ENCODE assay signal across 11 cellular contexts in genomic region chr6:85574932-85575598, GRCh38. TPM values are rescaled to one million over a fixed set of nuclear protein-coding genes. Genes with fewer than 3 reads are reported as not detected.
DNase-seq lines count a peak whose midpoint lies in the region; ATAC-seq, FAIRE-seq and TF ChIP-seq lines count a peak whose summit lies in the region.
"Had no signal": no experiment of that assay in that cellular context is flagged by ENCODE, and none has a peak within 500 bp of the region (broad histone marks: within the 10 kb centered on the region; RNA-seq: fewer than 3 reads in every experiment).

No MANE protein-coding gene starts in this region.

- TF ChIP-seq POLR2A in A549 (IDR thresholded peaks at IDR 0.05; ENCODE audit: low read length): no peak

- no peak overlapping the region for H3K4me3 ChIP-seq in A549
- no peak overlapping the region for H3K4me3 ChIP-seq in adipocyte (ENCODE audit: low read length)
- no peak overlapping the region for H3K4me3 ChIP-seq in hepatocyte
- no peak overlapping the region for H3K4me3 ChIP-seq in PC-9
- H3K4me3 ChIP-seq: left lung, SK-N-MC had no signal

- no peak for TF ChIP-seq RAD21 in A549 (conservative IDR thresholded peaks at IDR 0.05 in 1 of 2, IDR thresholded peaks at IDR 0.05 in 1 of 2)

- no TSS peak for BruUV-seq in PC-9 (replicated peaks; lab: Mats Ljungman, UMichigan)

- H3K79me2 ChIP-seq in hepatocyte (peaks cover 78% of the 10 kb centered on the region), PC-9 (ENCODE audit: low read depth) (peaks cover 57% of the 10 kb centered on the region)

- H3K9ac ChIP-seq in adipocyte (ENCODE audit: low read length): no peak overlapping the region
- H3K9ac ChIP-seq: KMS-11 had no signal

- peak overlapping the region; percentile 41 for H3K4me2 ChIP-seq in A549
- peak overlapping the region; percentile 2 for H3K4me2 ChIP-seq in hepatocyte
- H3K4me2 ChIP-seq in PC-9: no peak overlapping the region
- H3K4me2 ChIP-seq: KMS-11 had no signal

- no peaks in the 10 kb centered on the region for H3K9me3 ChIP-seq in A549
- H3K9me3 ChIP-seq in adipocyte (ENCODE audit: control insufficient read depth, low read length): no peaks in the 10 kb centered on the region
- H3K9me3 ChIP-seq in hepatocyte (ENCODE audit: low read depth): no peaks in the 10 kb centered on the region
- no peaks in the 10 kb centered on the region for H3K9me3 ChIP-seq in PC-9 (ENCODE audit: insufficient read depth, low read depth)
- H3K9me3 ChIP-seq: left lung had no signal

- DNase-seq in A549 (ENCODE audit: low read depth in 1 of 2, low spot score in 1 of 2): peak in 1 of 2 experiments; percentile 72
- DNase-seq in adipocyte (ENCODE audit: low read depth): peak; percentile 13
- peak; percentile 8 for DNase-seq in hepatocyte (ENCODE audit: low spot score)
- DNase-seq in stimulated activated naive CD8-positive, alpha-beta T cell treated with anti-CD3 and anti-CD28 coated beads, Interleukin-15, Interleukin-2, amounts not matched to agents 100 U/mL and 50 U/mL, for 24 hours: no peak
- DNase-seq in stimulated activated CD4-positive, alpha-beta T cell treated with anti-CD3 and anti-CD28 coated beads, Interleukin-1b, Interleukin-23, amount 100 ng/mL, for 48 hours: no peak
- no peak for DNase-seq in PC-9
- DNase-seq: left lung had no signal

- peak overlapping the region; percentile 8 to 28; a peak in 1 of 6 replicates for H3K27ac ChIP-seq in A549
- peak overlapping the region; percentile 5 for H3K27ac ChIP-seq in hepatocyte
- H3K27ac ChIP-seq in PC-9: no peak overlapping the region
- H3K27ac ChIP-seq: KMS-11, left lung had no signal

- TF ChIP-seq EP300 in A549 (IDR thresholded peaks at IDR 0.05): no peak

- ATAC-seq in A549 (peak; percentile 79 to 92), GM19324 (IDR thresholded peaks at IDR 0.05; ENCODE audit: low FRiP score, unreplicated experiment) (peak; percentile 51), GM21515 (IDR thresholded peaks at IDR 0.05; ENCODE audit: unreplicated experiment) (no peak)
- no peak for ATAC-seq in stimulated activated naive CD8-positive, alpha-beta T cell treated with anti-CD3 and anti-CD28 coated beads, Interleukin-15, Interleukin-2, amounts not matched to agents 100 U/mL and 50 U/mL, for 24 hours
- ATAC-seq: left lung had no signal

- H3K9me2 ChIP-seq in hepatocyte (replicated peaks; ENCODE audit: insufficient read depth) (no peaks in the 10 kb centered on the region), PC-9 (ENCODE audit: insufficient read depth) (no peaks in the 10 kb centered on the region)

- POLR2A ChIA-PET in A549 (lab: Yijun Ruan, JAX) (no interaction called here), PC-9 (lab: Charles Lee; ENCODE audit: unreplicated experiment) (no interaction called here)

- no peaks in the 10 kb centered on the region for H3F3A ChIP-seq in PC-9 (ENCODE audit: insufficient read depth, low read depth)

- no peaks in the 10 kb centered on the region for H3K27me3 ChIP-seq in adipocyte (replicated peaks; ENCODE audit: control insufficient read depth, insufficient read depth, low read length)
- H3K27me3 ChIP-seq in hepatocyte: no peaks in the 10 kb centered on the region
- H3K27me3 ChIP-seq in PC-9 (ENCODE audit: insufficient read depth, low read depth): no peaks in the 10 kb centered on the region
- H3K27me3 ChIP-seq: left lung had no signal

- no peak for FAIRE-seq in A549 (lab: Jason Lieb, UNC)

- H3K36me3 ChIP-seq in adipocyte (ENCODE audit: control insufficient read depth, insufficient read depth, low read length, severe bottlenecking) (peaks cover 18% of the 10 kb centered on the region), hepatocyte (replicated peaks; ENCODE audit: insufficient read depth, low read depth) (no peaks in the 10 kb centered on the region), PC-9 (ENCODE audit: low read depth) (no peaks in the 10 kb centered on the region; the same call in 1 of the 2 replicates)

- H2AFZ ChIP-seq in hepatocyte (no peak overlapping the region), PC-9 (no peak overlapping the region)

- CTCF ChIA-PET in A549 (lab: Yijun Ruan, JAX): no interaction called here
- CTCF ChIA-PET in PC-9 (lab: Charles Lee): no interaction called here

- H3K4me1 ChIP-seq in A549: peaks cover 46% of the 10 kb centered on the region
- peaks cover 11% of the 10 kb centered on the region for H3K4me1 ChIP-seq in adipocyte (ENCODE audit: control insufficient read depth, insufficient read depth, low read length)
- peaks cover 12% of the 10 kb centered on the region for H3K4me1 ChIP-seq in hepatocyte (ENCODE audit: insufficient read depth)
- peaks cover 5% of the 10 kb centered on the region for H3K4me1 ChIP-seq in PC-9 (replicated peaks; ENCODE audit: insufficient read depth)

- intact Hi-C loops in PC-9 (cut with micrococcal nuclease; ENCODE audit: unreplicated experiment): no loop called here

- TF ChIP-seq CTCF in A549 (IDR thresholded peaks at IDR 0.05) (no peak), hepatocyte (IDR thresholded peaks at IDR 0.05; ENCODE audit: poor library complexity) (no peak), PC-9 (conservative IDR thresholded peaks at IDR 0.05) (no peak)

- H4K20me1 ChIP-seq in hepatocyte (ENCODE audit: insufficient read depth, poor library complexity, severe bottlenecking) (peaks cover 7% of the 10 kb centered on the region), PC-9 (ENCODE audit: insufficient read depth) (no peaks in the 10 kb centered on the region)

TF ChIP-seq in A549, 52 proteins besides CTCF, POLR2A, EP300 and RAD21:
- peak; percentile 50 for TF ChIP-seq MAFK (IDR thresholded peaks at IDR 0.05; ENCODE audit: partially characterized antibody)
- TF ChIP-seq NR3C1 (IDR thresholded peaks at IDR 0.05): no peak

RNA-seq across cellular contexts. Expression of gene SNX14, which starts 18.6 kb away (rescaled TPM):
- polyA plus RNA-seq in A549 (2011; rRNA removed): 79.8 and 113 TPM in 2 replicates
- 22.9 and 24.6 TPM in 2 replicates for polyA plus RNA-seq in A549 (2012; cell fraction: cytosol; rRNA removed)
- polyA plus RNA-seq in A549 (2012; cell fraction: nucleus; rRNA removed): 29.7 and 34.0 TPM in 2 replicates
- polyA plus RNA-seq in A549 (2017; fragmentation: RNase III; extraction: RNeasy Plus Mini Kit Qiagen cat#74134 plus additional on column Dnase treatment): 46.6 to 52.6 TPM (median 47.1 TPM) in 3 replicates
- polyA minus RNA-seq in A549 (2011; rRNA and poly(A)+ RNA removed): 25.0 and 31.1 TPM in 2 replicates
- 140 and 192 TPM in 2 replicates for total RNA-seq in hepatocyte
- polyA plus RNA-seq in hepatocyte: 46.7 and 58.4 TPM in 2 replicates
- total RNA-seq in PC-9 (2021): 92.0 and 99.1 TPM in 2 replicates

Comparison
In these comparisons a context has a peak if more than half of its experiments do, and no peak if none do; other contexts are left out.
1. ATAC-seq: peak in A549 (2 of 2) and GM19324 (single experiment); none in stimulated activated naive CD8-positive, alpha-beta T cell treated with anti-CD3 and anti-CD28 coated beads, Interleukin-15, Interleukin-2, amounts not matched to agents 100 U/mL and 50 U/mL, for 24 hours (single experiment) and GM21515 (single experiment).
2. DNase-seq: peak in adipocyte (single experiment) and hepatocyte (single experiment); none in stimulated activated naive CD8-positive, alpha-beta T cell treated with anti-CD3 and anti-CD28 coated beads, Interleukin-15, Interleukin-2, amounts not matched to agents 100 U/mL and 50 U/mL, for 24 hours (single experiment), stimulated activated CD4-positive, alpha-beta T cell treated with anti-CD3 and anti-CD28 coated beads, Interleukin-1b, Interleukin-23, amount 100 ng/mL, for 48 hours (single experiment) and PC-9 (0 of 2).